ENCODE assay signal across 18 cellular contexts in the genomic region with DNA sequence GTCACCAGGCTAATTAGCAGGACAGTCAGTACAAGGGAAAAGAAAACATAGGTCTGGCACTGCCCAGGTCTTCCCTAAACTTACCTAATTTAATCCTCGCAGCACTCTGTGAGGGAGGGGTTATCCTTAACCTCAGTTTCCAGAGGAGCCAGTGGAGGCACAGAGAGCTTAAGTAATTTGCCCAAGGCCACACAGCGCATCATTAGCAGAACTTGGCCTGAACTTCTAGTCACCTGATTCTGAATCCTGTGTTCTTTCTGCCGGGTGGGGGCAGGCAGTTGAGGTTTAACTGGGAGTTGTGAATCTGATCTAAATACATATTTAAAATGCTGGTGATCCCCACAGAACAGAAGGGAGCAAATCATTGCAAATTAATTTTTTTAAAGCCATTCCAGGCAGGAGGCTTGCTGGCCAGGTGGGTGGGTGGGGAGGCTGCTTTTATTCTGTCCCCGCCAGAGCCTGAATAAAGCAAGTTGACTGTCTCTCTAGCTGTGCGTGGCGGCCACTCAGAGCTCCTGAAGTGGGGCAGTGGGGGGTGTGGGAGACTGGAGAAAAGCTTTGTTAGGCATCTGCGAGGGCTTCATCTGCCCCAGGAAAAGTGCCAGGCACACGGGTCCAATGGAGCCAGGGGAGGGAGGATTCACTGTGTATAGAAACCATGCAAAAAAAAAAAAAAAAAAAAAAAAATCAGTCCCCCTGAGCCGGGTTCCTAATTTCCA.
DNase-seq lines count a peak whose midpoint lies in the region; ATAC-seq and TF ChIP-seq lines count a peak whose summit lies in the region.
"Had no signal": no experiment of that assay in that cellular context is flagged by ENCODE, and none has a peak within 500 bp of the region (broad histone marks: within the 10 kb centered on the region; RNA-seq: fewer than 3 reads in every experiment).

No MANE protein-coding gene starts in this region.

- H3K4me1 ChIP-seq in BLaER1, result peaks cover 48% of the 10 kb centered on the region
- peaks cover 39% of the 10 kb centered on the region for H3K4me1 ChIP-seq in HUES6 (ENCODE audit: control insufficient read depth, insufficient read depth, low read length)
- H3K4me1 ChIP-seq in esophagus (ENCODE audit: control insufficient read depth in 2 of 2, insufficient read depth in 2 of 2, low read length in 1 of 2), result peaks cover 10 to 17% of the 10 kb centered on the region in 2 donors

- H3K9ac ChIP-seq in BLaER1 (no peak overlapping the region), HUES6 (ENCODE audit: low read length) (peak overlapping the region; percentile 75)

- peak overlapping the region; percentile 57 for H3K4me2 ChIP-seq in BLaER1

- H3K27me3 ChIP-seq in BLaER1, result peaks cover 62% of the 10 kb centered on the region
- H3K27me3 ChIP-seq in HUES6 (ENCODE audit: control insufficient read depth, insufficient read depth, low read length), result peaks cover 24% of the 10 kb centered on the region
- H3K27me3 ChIP-seq in esophagus (ENCODE audit: control insufficient read depth in 1 of 2, insufficient read depth in 2 of 2, low read length in 2 of 2), result no peaks in the 10 kb centered on the region
- H3K27me3 ChIP-seq: adrenal gland had no signal

- H3K27ac ChIP-seq in BLaER1, result no peak overlapping the region
- H3K27ac ChIP-seq in HUES6 (ENCODE audit: low read depth, low read length), result peak overlapping the region; percentile 66; the same call in 1 of the 2 replicates
- H3K27ac ChIP-seq in esophagus (ENCODE audit: low read depth in 2 of 2, low read length in 1 of 2), result peak overlapping the region; percentile 5 to 81

- no peak overlapping the region for H3K4me3 Mint-ChIP-seq in osteocyte (ENCODE audit: unreplicated experiment)
- H3K4me3 Mint-ChIP-seq: activated CD4-positive, alpha-beta T cell treated with anti-CD3 and anti-CD28 coated beads, Interleukin-2, amount 10 ng/mL, durations not matched to agents 7 days and 5 days; activated T-cell treated with anti-CD3 and anti-CD28 coated beads, Interleukin-2, amount 50 U/mL, for 4 hours had no signal

- 46 to 60% methylated on average over 9 of the region's 9 CpGs for WGBS in esophagus, 2 donors

- no peak for ATAC-seq in HG03280 (IDR thresholded peaks at IDR 0.05; ENCODE audit: unreplicated experiment)
- no peak for ATAC-seq in HG02759 (IDR thresholded peaks at IDR 0.05; ENCODE audit: unreplicated experiment)
- no peak for ATAC-seq in HG03521 (IDR thresholded peaks at IDR 0.05; ENCODE audit: unreplicated experiment)
- ATAC-seq: activated T-cell treated with anti-CD3 and anti-CD28 coated beads, Interleukin-2, amount 50 U/mL, for 4 hours; esophagus mucosa had no signal

- H3K36me3 Mint-ChIP-seq in osteocyte (ENCODE audit: unreplicated experiment), result no peaks in the 10 kb centered on the region

- H3K27ac Mint-ChIP-seq in osteocyte (ENCODE audit: unreplicated experiment), result peak overlapping the region; percentile 83
- H3K27ac Mint-ChIP-seq: activated CD4-positive, alpha-beta T cell treated with anti-CD3 and anti-CD28 coated beads, Interleukin-2, amount 10 ng/mL, durations not matched to agents 7 days and 5 days had no signal

- H3K27me3 Mint-ChIP-seq in osteocyte (ENCODE audit: unreplicated experiment), result peaks cover 37% of the 10 kb centered on the region

- H3K4me3 ChIP-seq in BLaER1 (no peak overlapping the region), HUES6 (ENCODE audit: low read depth, low read length) (peak overlapping the region; percentile 37), esophagus (ENCODE audit: low read depth in 1 of 2, low read length in 2 of 2) (no peak overlapping the region)
- H3K4me3 ChIP-seq: adrenal gland had no signal

- peaks cover 36% of the 10 kb centered on the region for H3K4me1 Mint-ChIP-seq in osteocyte (ENCODE audit: unreplicated experiment)

- H3K9me3 ChIP-seq in BLaER1, result no peaks in the 10 kb centered on the region
- H3K9me3 ChIP-seq in HUES6 (ENCODE audit: control insufficient read depth, insufficient read depth, low read depth, low read length), result no peaks in the 10 kb centered on the region
- H3K9me3 ChIP-seq in esophagus (ENCODE audit: control insufficient read depth in 2 of 2, insufficient read depth in 1 of 2, low read depth in 1 of 2, low read length in 1 of 2), result no peaks in the 10 kb centered on the region
- H3K9me3 ChIP-seq: adrenal gland had no signal

- peaks cover 28% of the 10 kb centered on the region for H4K20me1 ChIP-seq in BLaER1

- no peak for TF ChIP-seq CTCF in osteocyte (IDR thresholded peaks at IDR 0.05)

- no peak for DNase-seq in osteocyte (ENCODE audit: extremely low spot score, unreplicated experiment)
- DNase-seq in NCI-H524 treated with DMSO at 0.1 percent for 48 hours (lab: John Stamatoyannopoulos, UW), result no peak
- DNase-seq: activated CD4-positive, alpha-beta T cell treated with anti-CD3 and anti-CD28 coated beads, Interleukin-2, amount 10 ng/mL, durations not matched to agents 7 days and 5 days; activated T-cell treated with anti-CD3 and anti-CD28 coated beads, Interleukin-2, amount 50 U/mL, for 4 hours; AML-193; DMS53; KBM-7; NCI-H2029 treated with DMSO at 0.1 percent for 48 hours; stimulated activated CD4-positive, alpha-beta T cell treated with anti-CD3 and anti-CD28 coated beads, Interleukin-1b, Interleukin-23, amount 100 ng/mL, for 48 hours; stimulated activated CD8-positive, alpha-beta memory T cell treated with anti-CD3 and anti-CD28 coated beads, Interleukin-4, amount 100 ng/mL, for 48 hours had no signal

- H3K9me3 Mint-ChIP-seq in osteocyte (ENCODE audit: unreplicated experiment), result no peaks in the 10 kb centered on the region
- H3K9me3 Mint-ChIP-seq: activated CD4-positive, alpha-beta T cell treated with anti-CD3 and anti-CD28 coated beads, Interleukin-2, amount 10 ng/mL, durations not matched to agents 7 days and 5 days; activated T-cell treated with anti-CD3 and anti-CD28 coated beads, Interleukin-2, amount 50 U/mL, for 4 hours had no signal

- no peaks in the 10 kb centered on the region for H3K36me3 ChIP-seq in BLaER1
- H3K36me3 ChIP-seq in HUES6 (ENCODE audit: control insufficient read depth, insufficient read depth, low read length), result no peaks in the 10 kb centered on the region
- no peaks in the 10 kb centered on the region for H3K36me3 ChIP-seq in esophagus (ENCODE audit: control insufficient read depth in 2 of 2, insufficient read depth in 2 of 2, low read length in 1 of 2)
- H3K36me3 ChIP-seq: adrenal gland had no signal
